Comparison of ENCODE assay signal across 1 cellular context in genomic region chr1:110533230-110533629, GRCh38.
TF ChIP-seq lines count a peak whose summit lies in the region.

No MANE protein-coding gene starts in this region.

TF ChIP-seq in HCT116, 20 proteins besides CTCF, POLR2A, EP300 and RAD21 (continued from another document):
- TF ChIP-seq ZFX (IDR thresholded peaks at IDR 0.05) (no peak), CBX3 (IDR thresholded peaks at IDR 0.05; ENCODE audit: low read depth) (no peak), ELF1 (IDR thresholded peaks at IDR 0.05; ENCODE audit: borderline replicate concordance, low read depth) (no peak), MAX (IDR thresholded peaks at IDR 0.05) (no peak)
TF ChIP-seq in HCT116: peak in this region for 0.
